ENCODE assay signal across 10 cellular contexts in genomic region chr2:9378433-9379371, GRCh38. TPM values are rescaled to one million over a fixed set of nuclear protein-coding genes. Genes with fewer than 3 reads are reported as not detected.
A peak's percentile ranks its signal among the peaks of the same experiment; 100 is the strongest.
DNase-seq lines count a peak whose midpoint lies in the region; ATAC-seq and TF ChIP-seq lines count a peak whose summit lies in the region.
"Had no signal": no experiment of that assay in that cellular context is flagged by ENCODE, and none has a peak within 500 bp of the region (broad histone marks: within the 10 kb centered on the region; RNA-seq: fewer than 3 reads in every experiment).

No MANE protein-coding gene starts in this region.

- peak overlapping the region; percentile 52; the same call in 1 of the 2 replicates for H3K4me2 ChIP-seq in SK-N-SH

- no peaks in the 10 kb centered on the region for H3K9me3 ChIP-seq in SK-N-SH

- H2AFZ ChIP-seq in SK-N-SH (ENCODE audit: low read depth): no peak overlapping the region

- no peaks in the 10 kb centered on the region for H4K20me1 ChIP-seq in SK-N-SH (ENCODE audit: insufficient read depth)

- peaks cover 7% of the 10 kb centered on the region; the same call in 1 of the 2 replicates for H3K79me2 ChIP-seq in SK-N-SH (ENCODE audit: insufficient read depth)

- no peaks in the 10 kb centered on the region for H3K27me3 ChIP-seq in SK-N-SH (ENCODE audit: insufficient read depth)

- WGBS in SK-N-SH (ENCODE audit: low lambda C conversion rate): 65% methylated on average over 30 of the region's 30 CpGs

- H3K27ac ChIP-seq in SK-N-SH (ENCODE audit: low read depth in 2 of 2, low read length in 1 of 2): peak overlapping the region; percentile 56 to 97

- peaks cover 36% of the 10 kb centered on the region for H3F3A ChIP-seq in SK-N-SH (replicated peaks; ENCODE audit: insufficient read depth)

- DNase-seq in ELR (ENCODE audit: low read depth): peak; percentile 91
- DNase-seq in SK-N-SH: no peak
- peak; percentile 85 for DNase-seq in fibroblast of pulmonary artery (ENCODE audit: low read depth)
- peak; percentile 45 for DNase-seq in pulmonary artery endothelial cell (ENCODE audit: low read depth, low spot score)
- no peak for DNase-seq in germinal center (ENCODE audit: low spot score)
- DNase-seq: activated B cell treated with CpG ODN at 0.5 μM for 24 hours, KBM-7 had no signal

- CTCF ChIA-PET in SK-N-SH (lab: Yijun Ruan, JAX): interaction anchor here (0.7 to 1.3 kb wide), 3 partner anchors 11 to 1425 kb away, joined by 3 to 4 read pairs (median 3); no protein-coding TSS in a partner anchor

- H3K9me2 ChIP-seq in SK-N-SH: no peaks in the 10 kb centered on the region

- no peak overlapping the region for H3K4me3 ChIP-seq in SK-N-SH (ENCODE audit: low read depth in 2 of 2, low read length in 1 of 2)
- H3K4me3 ChIP-seq in fibroblast of pulmonary artery (replicated peaks; ENCODE audit: low read depth, low read length): no peak overlapping the region

- POLR2A ChIA-PET in SK-N-SH (lab: Yijun Ruan, JAX): no interaction called here

- no peak overlapping the region; the same call in 1 of the 2 replicates for H3K9ac ChIP-seq in SK-N-SH

- no peak for TF ChIP-seq RAD21 in SK-N-SH (IDR thresholded peaks at IDR 0.05; ENCODE audit: low read length)

- peak in 1 of 2 experiments; percentile 28; a peak in 1 of 4 replicates for TF ChIP-seq EP300 in SK-N-SH (IDR thresholded peaks at IDR 0.05; ENCODE audit: borderline replicate concordance in 1 of 2, low read depth in 1 of 2, low read length in 1 of 2)

- H3K36me3 ChIP-seq in SK-N-SH (replicated peaks in 1 of 2; ENCODE audit: control insufficient read depth in 1 of 2, insufficient read depth in 2 of 2, low read length in 1 of 2): peaks cover 54 to 59% of the 10 kb centered on the region in 2 experiments

- peaks cover 10 to 52% of the 10 kb centered on the region in 2 experiments; a peak in 3 of 4 replicates for H3K4me1 ChIP-seq in SK-N-SH (ENCODE audit: control insufficient read depth in 1 of 2, insufficient read depth in 2 of 2, low read depth in 1 of 2, low read length in 1 of 2)

- TF ChIP-seq CTCF in SK-N-SH (IDR thresholded peaks at IDR 0.05) (no peak), fibroblast of pulmonary artery (IDR thresholded peaks at IDR 0.05; ENCODE audit: low read length, missing control alignments) (no peak)

- ATAC-seq in GM18909 (IDR thresholded peaks at IDR 0.05; ENCODE audit: poor library complexity, unreplicated experiment) (no peak), HG03457 (IDR thresholded peaks at IDR 0.05; ENCODE audit: unreplicated experiment) (no peak), HG02588 (IDR thresholded peaks at IDR 0.05; ENCODE audit: unreplicated experiment) (no peak)

TF ChIP-seq in SK-N-SH, 30 proteins besides CTCF, POLR2A, EP300 and RAD21 (continues in another document):
- TF ChIP-seq MAX (IDR thresholded peaks at IDR 0.05; ENCODE audit: low read depth) (peak; percentile 55; the same call in 1 of the 2 replicates), TEAD4 (IDR thresholded peaks at IDR 0.05; ENCODE audit: borderline replicate concordance, insufficient read depth) (no peak), USF2 (IDR thresholded peaks at IDR 0.05; ENCODE audit: borderline replicate concordance, low read depth, low read length) (no peak), FOSL2 (IDR thresholded peaks at IDR 0.05; ENCODE audit: borderline replicate concordance, low read depth) (peak; percentile 95), PBX3 (IDR thresholded peaks at IDR 0.05) (peak; percentile 6; the same call in 1 of the 2 replicates), GABPA (IDR thresholded peaks at IDR 0.05; ENCODE audit: low read depth) (no peak), FOXM1 (IDR thresholded peaks at IDR 0.05; ENCODE audit: low read depth) (no peak), POLR2AphosphoS5 (IDR thresholded peaks at IDR 0.05; ENCODE audit: low read depth, low read length) (peak; percentile 42; the same call in 1 of the 2 replicates), NFIC (IDR thresholded peaks at IDR 0.05; ENCODE audit: borderline replicate concordance) (no peak), MXI1 (IDR thresholded peaks at IDR 0.05; ENCODE audit: low read depth, low read length) (no peak), JUND (IDR thresholded peaks at IDR 0.05) (peak; percentile 84), ZBTB33 (IDR thresholded peaks at IDR 0.05; ENCODE audit: borderline replicate concordance, low read depth) (no peak), NRF1 (IDR thresholded peaks at IDR 0.05; ENCODE audit: low read depth, low read length) (no peak), CHD2 (IDR thresholded peaks at IDR 0.05; ENCODE audit: low read length, partially characterized antibody) (no peak), GATA2 (CRISPR knock-in tag; IDR thresholded peaks at IDR 0.05) (no peak), SIN3A (IDR thresholded peaks at IDR 0.05; ENCODE audit: borderline replicate concordance, low read depth, low read length) (peak; percentile 25; the same call in 1 of the 2 replicates), RFX5 (IDR thresholded peaks at IDR 0.05; ENCODE audit: low read length) (no peak), YY1 (IDR thresholded peaks at IDR 0.05; ENCODE audit: low read depth) (no peak), REST (IDR thresholded peaks at IDR 0.05; ENCODE audit: low read depth, low read length) (0 out of 2 replicates have a peak, but pooled peaks have one; percentile 33), MEF2A (IDR thresholded peaks at IDR 0.05; ENCODE audit: borderline replicate concordance, low read depth) (no peak)

RNA-seq across cellular contexts. Expression of gene ITGB1BP1, which starts 44.6 kb away (rescaled TPM):
- 56.6 and 62.3 TPM in 2 replicates for polyA plus RNA-seq in SK-N-SH (2012; rRNA removed)
- 69.3 and 89.5 TPM in 2 replicates for polyA plus RNA-seq in SK-N-SH (2012; cell fraction: cytosol; rRNA removed)
- 74.3 and 86.8 TPM in 2 replicates for polyA plus RNA-seq in SK-N-SH (2012; cell fraction: nucleus; rRNA removed)
- 47.2 and 53.1 TPM in 2 replicates for total RNA-seq in pulmonary artery endothelial cell

RNA-seq across cellular contexts. Expression of gene CPSF3, which starts 44.8 kb away (rescaled TPM):
- polyA plus RNA-seq in SK-N-SH (2012; rRNA removed): 31.4 and 34.2 TPM in 2 replicates
- 37.5 and 55.5 TPM in 2 replicates for polyA plus RNA-seq in SK-N-SH (2012; cell fraction: cytosol; rRNA removed)
- polyA plus RNA-seq in SK-N-SH (2012; cell fraction: nucleus; rRNA removed): 54.0 and 69.3 TPM in 2 replicates
- 53.8 and 54.5 TPM in 2 replicates for total RNA-seq in pulmonary artery endothelial cell

Comparison
In these comparisons a context has a peak if more than half of its experiments do, and no peak if none do; other contexts are left out.
1. DNase-seq: peak in ELR (single experiment), fibroblast of pulmonary artery (single experiment) and pulmonary artery endothelial cell (single experiment); none in SK-N-SH (single experiment) and germinal center (single experiment).